ENCODE assay signal across 9 cellular contexts in the genomic region with DNA sequence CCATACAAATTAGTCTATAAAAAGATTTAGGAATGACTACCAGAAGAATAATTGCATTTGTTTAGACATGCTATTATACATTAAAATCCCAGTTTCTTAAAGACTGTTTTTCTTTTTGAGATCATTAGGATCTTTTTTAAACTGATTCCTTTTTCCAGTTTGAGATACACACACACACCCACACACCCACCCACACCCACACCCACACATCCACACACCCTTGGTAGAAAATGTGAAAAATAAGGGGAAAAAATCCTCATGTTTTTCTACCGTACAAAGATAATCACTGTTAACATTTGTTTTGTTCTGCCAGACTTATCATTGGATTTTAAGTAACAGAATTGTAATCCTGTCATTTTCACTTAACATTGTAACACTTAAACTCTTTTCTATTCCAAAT. TPM values are rescaled to one million over a fixed set of nuclear protein-coding genes. Genes with fewer than 3 reads are reported as not detected.
"Had no signal": no experiment of that assay in that cellular context is flagged by ENCODE, and none has a peak within 500 bp of the region (broad histone marks: within the 10 kb centered on the region; RNA-seq: fewer than 3 reads in every experiment).

No MANE protein-coding gene starts in this region.

- DNase-seq: GM23248, GOT3, H7 had no signal

- H3K4me3 Mint-ChIP-seq: IgD-negative memory B cell had no signal

- H3K4me3 ChIP-seq: GM23248, HAP-1 had no signal

- H3K27ac ChIP-seq: GM23248, HL-60 had no signal

- H3K9me3 ChIP-seq: HAP-1 had no signal

- ATAC-seq: HCT116, HepG2 had no signal

- H3K27me3 Mint-ChIP-seq: IgD-negative memory B cell had no signal

- H3K9me3 Mint-ChIP-seq: IgD-negative memory B cell had no signal

RNA-seq across cellular contexts. Expression of a gene that starts 27.1 kb away (rescaled TPM):
- total RNA-seq: HT1080 had no signal
